1 cellular context compared by ENCODE assay signal in genomic region chr3:113212845-113213375, GRCh38.
TF ChIP-seq lines count a peak whose summit lies in the region.

No MANE protein-coding gene starts in this region.

TF ChIP-seq in GM23338, 12 proteins besides CTCF, POLR2A, EP300 and RAD21 (continued from another document):
- TF ChIP-seq CREB1 (CRISPR knock-in tag; IDR thresholded peaks at IDR 0.05; ENCODE audit: low read depth) (no peak), ETS1 (IDR thresholded peaks at IDR 0.05) (no peak)
